1 cellular context compared by ENCODE assay signal in genomic region chr10:73873163-73873842, GRCh38.
TF ChIP-seq lines count a peak whose summit lies in the region.

No MANE protein-coding gene starts in this region.

TF ChIP-seq in H1, 55 proteins besides CTCF, POLR2A, EP300 and RAD21:
- TF ChIP-seq SIN3A (conservative IDR thresholded peaks at IDR 0.05 in 1 of 2, IDR thresholded peaks at IDR 0.05 in 1 of 2; ENCODE audit: low read depth in 1 of 2, low read length in 2 of 2) (peak in 1 of 2 experiments; percentile 46; a peak in 1 of 4 replicates), SP1 (IDR thresholded peaks at IDR 0.05; ENCODE audit: low read depth, low read length) (no peak)
